ENCODE assay signal across 18 cellular contexts in the genomic region with DNA sequence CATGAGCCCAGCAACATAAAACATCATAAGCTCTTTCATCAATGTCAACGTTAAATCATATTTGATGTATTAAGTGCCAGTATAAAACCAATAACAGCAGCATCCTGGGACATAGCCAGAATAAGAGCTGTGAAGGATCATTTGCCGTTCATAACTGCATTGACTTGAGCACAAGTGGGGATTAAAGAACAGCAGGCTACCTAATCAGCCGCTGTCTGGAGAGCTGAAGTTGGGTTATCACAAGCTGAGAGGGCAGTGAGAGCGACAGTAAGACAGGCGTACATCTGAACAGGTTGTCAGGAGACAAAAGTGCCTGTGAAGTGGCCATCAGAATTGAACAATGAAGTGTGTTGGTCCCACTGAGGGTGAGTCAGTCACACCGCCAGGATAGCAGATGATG.
DNase-seq lines count a peak whose midpoint lies in the region; ATAC-seq, FAIRE-seq and TF ChIP-seq lines count a peak whose summit lies in the region.
"Had no signal": no experiment of that assay in that cellular context is flagged by ENCODE, and none has a peak within 500 bp of the region (broad histone marks: within the 10 kb centered on the region; RNA-seq: fewer than 3 reads in every experiment).

No MANE protein-coding gene starts in this region.

- no peak for FAIRE-seq in GM19239 (lab: Jason Lieb, UNC)
- FAIRE-seq: H54 had no signal

- H3K9me3 Mint-ChIP-seq in natural killer cell = peaks cover 22 to 29% of the 10 kb centered on the region in 2 donors

- no peak overlapping the region for H3K4me3 ChIP-seq in breast epithelium
- H3K4me3 ChIP-seq: SJSA1 had no signal

- H3K36me3 Mint-ChIP-seq in natural killer cell = peaks cover 9% of the 10 kb centered on the region

- no peak for TF ChIP-seq POLR2A in breast epithelium (IDR thresholded peaks at IDR 0.05)

- H3K9me3 ChIP-seq in breast epithelium = peaks cover 0 to 3% of the 10 kb centered on the region in 2 donors
- H3K9me3 ChIP-seq: SJSA1 had no signal

- H3K27ac ChIP-seq in breast epithelium = no peak overlapping the region
- H3K27ac ChIP-seq: RWPE1, SJSA1 had no signal

- DNase-seq in DMS79 (lab: John Stamatoyannopoulos, UW) = peak; percentile 94
- DNase-seq in NCI-H146 (lab: John Stamatoyannopoulos, UW) = peak; percentile 86
- peak; percentile 85 for DNase-seq in NCI-H2227 (lab: John Stamatoyannopoulos, UW; ENCODE audit: unreplicated experiment)
- peak; percentile 60 for DNase-seq in NCI-H748 treated with DMSO at 0.1 percent for 48 hours (lab: John Stamatoyannopoulos, UW)
- DNase-seq in natural killer cell = no peak
- DNase-seq in breast epithelium (ENCODE audit: low spot score in 2 of 2) = no peak
- no peak for DNase-seq in left cardiac atrium
- no peak for DNase-seq in GM19239 (ENCODE audit: insufficient read length, low spot score)
- DNase-seq: AML-193; Calu3; KG1; NCI-H1048; NK-92 treated with Interleukin-12 subunit alpha and Interleukin-12 subunit beta, amount 100 ng/mL, for 24 hours; OCI-M1; T-helper 9 cell had no signal

- H3K36me3 ChIP-seq in breast epithelium = no peaks in the 10 kb centered on the region
- H3K36me3 ChIP-seq: SJSA1 had no signal

- intact Hi-C loops in natural killer cell (cut with micrococcal nuclease) = no loop called here
- intact Hi-C loops in breast epithelium (cut with DNase I; ENCODE audit: low total_unique reads) = no loop called here
- intact Hi-C loops in left cardiac atrium (cut with DNase I) = no loop called here

- no peaks in the 10 kb centered on the region for H3K27me3 Mint-ChIP-seq in natural killer cell (ENCODE audit: low read depth in 2 of 2)

- H3K4me1 Mint-ChIP-seq in natural killer cell = no peaks in the 10 kb centered on the region

- H3K27me3 ChIP-seq in breast epithelium = no peaks in the 10 kb centered on the region
- H3K27me3 ChIP-seq: SJSA1 had no signal

- ATAC-seq in natural killer cell (no peak), left cardiac atrium (no peak)

- no peak overlapping the region for H3K4me3 Mint-ChIP-seq in natural killer cell

- no peak for TF ChIP-seq CTCF in natural killer cell (IDR thresholded peaks at IDR 0.05)
- no peak for TF ChIP-seq CTCF in breast epithelium (IDR thresholded peaks at IDR 0.05)

- H3K4me1 ChIP-seq in breast epithelium = no peaks in the 10 kb centered on the region

- no peak overlapping the region for H3K27ac Mint-ChIP-seq in natural killer cell

Comparison
In these comparisons a context has a peak if more than half of its experiments do, and no peak if none do; other contexts are left out.
1. DNase-seq: peak in DMS79 (single experiment), NCI-H146 (single experiment), NCI-H2227 (single experiment) and NCI-H748 treated with DMSO at 0.1 percent for 48 hours (single experiment); none in natural killer cell (single experiment), breast epithelium (0 of 2), left cardiac atrium (single experiment) and GM19239 (single experiment).